21 cellular contexts compared by ENCODE assay signal in genomic region chr7:88354999-88355398, GRCh38.
"Had no signal": no experiment of that assay in that cellular context is flagged by ENCODE, and none has a peak within 500 bp of the region (broad histone marks: within the 10 kb centered on the region; RNA-seq: fewer than 3 reads in every experiment).

No MANE protein-coding gene starts in this region.

- H3K4me3 ChIP-seq: breast epithelium, coronary artery, lung, smooth muscle cell, upper lobe of right lung had no signal

- H3K27me3 ChIP-seq: breast epithelium, upper lobe of right lung had no signal

- H3K36me3 ChIP-seq: breast epithelium, upper lobe of right lung had no signal

- DNase-seq: activated CD4-positive, alpha-beta T cell treated with anti-CD3 and anti-CD28 coated beads, Interleukin-2, amount 10 ng/mL, durations not matched to agents 24 days and 14 days; activated CD8-positive, alpha-beta memory T cell treated with anti-CD3 and anti-CD28 coated beads, Interleukin-2, amount 50 U/mL, for 4 hours; activated CD8-positive, alpha-beta T cell treated with anti-CD3 and anti-CD28 coated beads, Interleukin-2, amount 10 ng/mL, durations not matched to agents 7 days and 5 days; activated effector memory CD4-positive, alpha-beta T cell treated with anti-CD3 and anti-CD28 coated beads, Interleukin-2, amount 50 U/mL, for 16 hours; activated T-cell treated with anti-CD3 and anti-CD28 coated beads, Interleukin-2, amount 50 U/mL, for 72 hours; erythroblast; foreskin melanocyte; glutamatergic neuron; hypothalamus; kidney; nucleus accumbens; stimulated activated CD4-positive, alpha-beta T cell treated with anti-CD3 and anti-CD28 coated beads, Interleukin-4, amount 100 ng/mL, for 24 hours; stimulated activated naive B cell treated with anti-CD40 and anti-IgM and Interleukin-4, amounts not matched to agents 10 μg/mL and 1 μg/mL and 100 μg/mL, for 72 hours; T-helper 9 cell; upper lobe of right lung had no signal

- H3K4me2 ChIP-seq: smooth muscle cell had no signal

- H3K27ac ChIP-seq: breast epithelium, coronary artery, upper lobe of right lung had no signal

- FAIRE-seq: astrocyte, endometrium, kidney had no signal

- H3K9me3 ChIP-seq: breast epithelium, upper lobe of right lung had no signal

- H3K4me1 ChIP-seq: breast epithelium, upper lobe of right lung had no signal
